In the genomic region with DNA sequence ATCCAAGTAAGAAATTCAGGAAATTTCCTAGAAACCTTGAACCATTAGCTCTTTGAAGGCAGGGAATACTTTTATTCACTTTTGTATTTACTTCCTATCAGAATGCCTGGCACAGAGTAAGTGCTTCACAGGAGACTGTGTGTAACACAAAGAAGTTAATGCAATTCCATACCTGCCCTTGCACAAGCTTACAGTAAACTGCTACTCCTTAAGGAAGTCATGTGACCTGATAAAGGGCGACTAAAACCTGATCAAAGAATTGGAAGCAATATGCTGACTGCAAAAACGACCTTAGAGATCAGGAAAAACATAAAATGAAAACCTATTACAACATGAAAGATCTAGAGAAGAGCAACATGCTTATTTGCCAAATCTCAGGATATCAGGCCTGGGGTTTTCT, we compare ENCODE assay signal across 29 cellular contexts.
"Had no signal": no experiment of that assay in that cellular context is flagged by ENCODE, and none has a peak within 500 bp of the region (broad histone marks: within the 10 kb centered on the region; RNA-seq: fewer than 3 reads in every experiment).

No MANE protein-coding gene starts in this region.

- H3K27ac ChIP-seq: colonic mucosa, coronary artery, dorsolateral prefrontal cortex, epithelial cell of prostate, esophagus muscularis mucosa, esophagus squamous epithelium, foreskin keratinocyte, gastrocnemius medialis, gastroesophageal sphincter, heart left ventricle, heart right ventricle, hepatocyte had no signal

- H3K79me2 ChIP-seq: hepatocyte had no signal

- FAIRE-seq: endometrium, endothelial cell of umbilical vein, frontal cortex had no signal

- H3K9me3 Mint-ChIP-seq: dendritic cell treated with granulocyte-macrophage colony-stimulating factor and Interleukin-4, amounts not matched to agents 40 ng/mL and 50 ng/mL, for 4 days; effector memory CD8-positive, alpha-beta T cell; endodermal cell had no signal

- H3K4me1 ChIP-seq: colonic mucosa, esophagus muscularis mucosa, esophagus squamous epithelium, foreskin keratinocyte, gastrocnemius medialis, gastroesophageal sphincter, heart left ventricle, heart right ventricle had no signal

- DNase-seq: colonic mucosa; cortex of kidney; dermis blood vessel endothelial cell; dorsolateral prefrontal cortex; effector CD4-positive, alpha-beta T cell; effector CD8-positive, alpha-beta T cell; effector memory CD4-positive, alpha-beta T cell; effector memory CD8-positive, alpha-beta T cell; endodermal cell; erythroblast; esophagus squamous epithelium; foreskin fibroblast; foreskin keratinocyte; foreskin melanocyte; gastrocnemius medialis; glutamatergic neuron; head of caudate nucleus; heart left ventricle; heart right ventricle had no signal

- H3K9me3 ChIP-seq: colonic mucosa, esophagus muscularis mucosa, esophagus squamous epithelium, gastrocnemius medialis, gastroesophageal sphincter, heart left ventricle, heart right ventricle had no signal

- H2AFZ ChIP-seq: hepatocyte had no signal

- ATAC-seq: effector memory CD8-positive, alpha-beta T cell; esophagus mucosa; foreskin keratinocyte; gastrocnemius medialis; gastroesophageal sphincter; heart left ventricle; heart right ventricle had no signal

- H3K27me3 ChIP-seq: colonic mucosa, dorsolateral prefrontal cortex, esophagus muscularis mucosa, esophagus squamous epithelium, foreskin keratinocyte, gastrocnemius medialis, gastroesophageal sphincter, heart left ventricle, heart right ventricle, hepatocyte had no signal

- H3K36me3 ChIP-seq: colonic mucosa, esophagus muscularis mucosa, esophagus squamous epithelium, gastrocnemius medialis, gastroesophageal sphincter, heart left ventricle, heart right ventricle had no signal

- H3K4me2 ChIP-seq: hepatocyte had no signal

- H3K4me3 Mint-ChIP-seq: dendritic cell treated with granulocyte-macrophage colony-stimulating factor and Interleukin-4, amounts not matched to agents 40 ng/mL and 50 ng/mL, for 4 days; effector memory CD8-positive, alpha-beta T cell; endodermal cell had no signal

- H3K4me3 ChIP-seq: colonic mucosa, coronary artery, dorsolateral prefrontal cortex, esophagus muscularis mucosa, esophagus squamous epithelium, gastrocnemius medialis, gastroesophageal sphincter, heart left ventricle, heart right ventricle, hepatocyte had no signal

- H3K27ac Mint-ChIP-seq: dendritic cell treated with granulocyte-macrophage colony-stimulating factor and Interleukin-4, amounts not matched to agents 40 ng/mL and 50 ng/mL, for 4 days; effector memory CD8-positive, alpha-beta T cell; endodermal cell had no signal
